In genomic region chr2:88197732-88198131, GRCh38 we compare ENCODE assay signal across 17 cellular contexts. TPM values are rescaled to one million over a fixed set of nuclear protein-coding genes. Genes with fewer than 3 reads are reported as not detected.
DNase-seq lines count a peak whose midpoint lies in the region; ATAC-seq, FAIRE-seq and TF ChIP-seq lines count a peak whose summit lies in the region.
"Had no signal": no experiment of that assay in that cellular context is flagged by ENCODE, and none has a peak within 500 bp of the region (broad histone marks: within the 10 kb centered on the region; RNA-seq: fewer than 3 reads in every experiment).

No MANE protein-coding gene starts in this region.

- H3K27me3 ChIP-seq in HepG2 (ENCODE audit: control insufficient read depth in 1 of 2, insufficient read depth in 2 of 2, low read length in 2 of 2) (no peaks in the 10 kb centered on the region), right lobe of liver (no peaks in the 10 kb centered on the region)

- TF ChIP-seq CTCF in HepG2 (CRISPR knock-in tag; IDR thresholded peaks at IDR 0.05) (no peak), right lobe of liver (IDR thresholded peaks at IDR 0.05) (no peak), neural crest cell (conservative IDR thresholded peaks at IDR 0.05) (no peak)

- H3K4me1 Mint-ChIP-seq in neural crest cell, result peaks cover 27% of the 10 kb centered on the region

- H3K27ac ChIP-seq in HepG2 (ENCODE audit: extremely low read length, insufficient read depth, low read length) (no peak overlapping the region), right lobe of liver (no peak overlapping the region)

- CTCF ChIA-PET in HepG2 (lab: Yijun Ruan, JAX; ENCODE audit: low intra/inter-chr PET ratio, low total read pairs), result no interaction called here

- in situ Hi-C loops in HepG2 (cut with HindIII; ENCODE audit: extremely low pct_ligation_motif_present, low pct_unique_long_range_greater_than_20kb), result no loop called here

- peak overlapping the region; percentile 19 for H3K27ac Mint-ChIP-seq in neural crest cell (ENCODE audit: unreplicated experiment)
- H3K27ac Mint-ChIP-seq: B cell; CD4-positive, alpha-beta T cell; IgD-negative memory B cell had no signal

- TF ChIP-seq POLR2A in HepG2 (IDR thresholded peaks at IDR 0.05; ENCODE audit: insufficient read depth in 1 of 2, low read depth in 2 of 2, low read length in 2 of 2) (no peak), right lobe of liver (IDR thresholded peaks at IDR 0.05) (no peak)

- H3K4me2 ChIP-seq in HepG2 (ENCODE audit: low read depth, low read length), result no peak overlapping the region

- H3K4me1 ChIP-seq in HepG2 (ENCODE audit: insufficient read depth, low read length), result peaks cover 59% of the 10 kb centered on the region
- peaks cover 0 to 3% (median 0%) of the 10 kb centered on the region in 4 donors for H3K4me1 ChIP-seq in right lobe of liver

- H3K79me2 ChIP-seq in HepG2 (ENCODE audit: insufficient read depth, low read length), result no peaks in the 10 kb centered on the region

- no peaks in the 10 kb centered on the region for H3K9me3 Mint-ChIP-seq in neural crest cell
- H3K9me3 Mint-ChIP-seq: CD4-positive, alpha-beta T cell had no signal

- no peaks in the 10 kb centered on the region for H4K20me1 ChIP-seq in HepG2 (ENCODE audit: insufficient read depth, low read length)

- no peak for FAIRE-seq in HepG2 (lab: Jason Lieb, UNC)
- FAIRE-seq: A204.1, GM19239, H1 had no signal

- TF ChIP-seq RAD21 in HepG2 (CRISPR knock-in tag; IDR thresholded peaks at IDR 0.05), result no peak

- H3K36me3 ChIP-seq in HepG2 (replicated peaks in 1 of 2; ENCODE audit: control insufficient read depth in 1 of 2, insufficient read depth in 2 of 2, low read length in 2 of 2) (no peaks in the 10 kb centered on the region), right lobe of liver (no peaks in the 10 kb centered on the region)

- BruUV-seq in HepG2 (replicated peaks; lab: Mats Ljungman, UMichigan), result no TSS peak

- no peaks in the 10 kb centered on the region for H3K36me3 Mint-ChIP-seq in neural crest cell (ENCODE audit: low read depth)
- H3K36me3 Mint-ChIP-seq: IgD-negative memory B cell had no signal

- H3K9me3 ChIP-seq in HepG2 (ENCODE audit: low read length) (no peaks in the 10 kb centered on the region), right lobe of liver (no peaks in the 10 kb centered on the region)

- POLR2A ChIA-PET in HepG2 (lab: Yijun Ruan, JAX), result interaction anchor here (2.7 kb wide), 1 partner anchor 13 kb away, joined by 17 read pairs; no protein-coding TSS in a partner anchor

- no peak overlapping the region for H3K4me3 ChIP-seq in HepG2 (replicated peaks in 1 of 3; ENCODE audit: insufficient read depth in 1 of 3, low read depth in 2 of 3, low read length in 3 of 3)
- H3K4me3 ChIP-seq in right lobe of liver, result no peak overlapping the region

- 55% methylated on average over 1 of the region's 1 CpG for WGBS in HepG2 (ENCODE audit: low lambda C conversion rate)
- WGBS in right lobe of liver (ENCODE audit: insufficient coverage, low coverage, low lambda C conversion rate, missing lambda C conversion rate), result no CpG with 5 or more reads among the region's 1 CpG

- ATAC-seq in HepG2, result peak; percentile 53
- no peak for ATAC-seq in right lobe of liver
- ATAC-seq in Right ventricle myocardium superior (ENCODE audit: poor library complexity), result no peak
- ATAC-seq in HG03439 (IDR thresholded peaks at IDR 0.05; ENCODE audit: unreplicated experiment), result no peak

- TF ChIP-seq EP300 in HepG2 (IDR thresholded peaks at IDR 0.05; ENCODE audit: low read depth in 2 of 2, low read length in 2 of 2), result no peak
- TF ChIP-seq EP300 in HepG2 (CRISPR knock-in tag; IDR thresholded peaks at IDR 0.05; ENCODE audit: borderline replicate concordance), result no peak

- DNase-seq in HepG2 (ENCODE audit: low spot score) (no peak), right lobe of liver (no peak), NCI-H146 treated with DMSO at 0.1 percent for 48 hours (lab: John Stamatoyannopoulos, UW; ENCODE audit: unreplicated experiment) (peak; percentile 56), neural crest cell (ENCODE audit: low read depth, low spot score) (no peak), Right ventricle myocardium superior (no peak), EL (no peak)
- DNase-seq: C1 segment of cervical spinal cord; CD4-positive, alpha-beta T cell; DND-41; GF-D8; HCEC 1CT had no signal

- intact Hi-C loops in HepG2 (cut with micrococcal nuclease; ENCODE audit: unreplicated experiment), result no loop called here
- intact Hi-C loops in right lobe of liver (cut with DNase I), result loop anchor here in 1 of 2 donors (10.0 kb wide), 1 partner anchor 117 kb away; no protein-coding TSS in a partner anchor
- intact Hi-C loops in Right ventricle myocardium superior (cut with DNase I), result no loop called here

- H3K27me3 Mint-ChIP-seq in neural crest cell (ENCODE audit: low read depth), result peaks cover 27% of the 10 kb centered on the region

- H3K4me3 Mint-ChIP-seq in neural crest cell, result no peak overlapping the region
- H3K4me3 Mint-ChIP-seq: B cell; CD4-positive, alpha-beta T cell had no signal

- H3K9ac ChIP-seq in HepG2 (ENCODE audit: insufficient read depth, low read depth, low read length), result no peak overlapping the region

- no peak overlapping the region for H2AFZ ChIP-seq in HepG2 (ENCODE audit: low read length)

TF ChIP-seq in HepG2, 621 proteins besides CTCF, POLR2A, EP300 and RAD21 (continues in another document):
- no peak for TF ChIP-seq ZNF343 (CRISPR knock-in tag; IDR thresholded peaks at IDR 0.05)
- TF ChIP-seq MIER2 (CRISPR knock-in tag; IDR thresholded peaks at IDR 0.05), result 0 out of 2 replicates have a peak, but pooled peaks have one; percentile 36
- no peak for TF ChIP-seq ZNF263 (CRISPR knock-in tag; IDR thresholded peaks at IDR 0.05)
- TF ChIP-seq FOXC1 (CRISPR knock-in tag; IDR thresholded peaks at IDR 0.05; ENCODE audit: borderline replicate concordance), result no peak
- no peak for TF ChIP-seq GATA4 (IDR thresholded peaks at IDR 0.05; ENCODE audit: borderline replicate concordance, low read depth)
- no peak for TF ChIP-seq RBM22 (optimal IDR thresholded peaks at IDR 0.05; ENCODE audit: low read length)
- no peak for TF ChIP-seq ZNF547 (CRISPR knock-in tag; IDR thresholded peaks at IDR 0.05)
- no peak for TF ChIP-seq RFX5 (IDR thresholded peaks at IDR 0.05; ENCODE audit: low read depth, low read length)
- no peak for TF ChIP-seq TRIM22 (IDR thresholded peaks at IDR 0.05)
- 0 out of 2 replicates have a peak, but pooled peaks have one; percentile 25 for TF ChIP-seq BORCS8-MEF2B (CRISPR knock-in tag; IDR thresholded peaks at IDR 0.05)
- no peak for TF ChIP-seq GATAD1 (CRISPR knock-in tag; IDR thresholded peaks at IDR 0.05)
- TF ChIP-seq PHB2 (IDR thresholded peaks at IDR 0.05; ENCODE audit: partially characterized antibody), result no peak
- no peak for TF ChIP-seq MTA3 (CRISPR knock-in tag; IDR thresholded peaks at IDR 0.05)
- TF ChIP-seq TEAD2 (CRISPR knock-in tag; IDR thresholded peaks at IDR 0.05), result no peak
- no peak for TF ChIP-seq ZNF790 (CRISPR knock-in tag; IDR thresholded peaks at IDR 0.05; ENCODE audit: borderline replicate concordance)
- no peak for TF ChIP-seq NKX3-1 (CRISPR knock-in tag; IDR thresholded peaks at IDR 0.05)
- TF ChIP-seq TAF1 (CRISPR knock-in tag; IDR thresholded peaks at IDR 0.05), result no peak

RNA-seq across cellular contexts. Expression of gene THNSL2, which starts 27.6 kb away (rescaled TPM):
- total RNA-seq in HepG2 (2016; rRNA removed; fragmentation: Illumina TruSeq; extraction: Trizol), result not detected in 2 replicates
- not detected in 2 replicates for total RNA-seq in HepG2 (2016; cell fraction: cytosol; rRNA removed; fragmentation: Illumina TruSeq; extraction: Trizol; ENCODE audit: low read depth)
- total RNA-seq in HepG2 (2016; cell fraction: insoluble cytoplasmic fraction; rRNA removed; fragmentation: Illumina TruSeq; extraction: Trizol), result not detected in 2 replicates
- total RNA-seq in HepG2 (2016; cell fraction: membrane; rRNA removed; fragmentation: Illumina TruSeq; extraction: Trizol), result not detected in 2 replicates
- not detected in 2 replicates for total RNA-seq in HepG2 (2016; cell fraction: nucleus; rRNA removed; fragmentation: Illumina TruSeq; extraction: Trizol)
- not detected in 2 replicates for polyA plus RNA-seq in HepG2 (2011; rRNA removed)
- not detected in 2 replicates for polyA plus RNA-seq in HepG2 (2011; cell fraction: cytosol; rRNA removed)
- not detected in 2 replicates for polyA plus RNA-seq in HepG2 (2011; cell fraction: nucleus; rRNA removed)
- polyA plus RNA-seq in HepG2 (2012), result not detected in 2 replicates
- not detected in 2 replicates for polyA plus RNA-seq in HepG2 (2016; cell fraction: cytosol; fragmentation: Illumina TruSeq; extraction: Trizol; ENCODE audit: low read depth)
- polyA plus RNA-seq in HepG2 (2016; cell fraction: insoluble cytoplasmic fraction; fragmentation: Illumina TruSeq; extraction: Trizol; ENCODE audit: low read depth), result not detected in 2 replicates
- polyA plus RNA-seq in HepG2 (2016; cell fraction: membrane; fragmentation: Illumina TruSeq; extraction: Trizol; ENCODE audit: low read depth), result not detected in 2 replicates
- not detected in 2 replicates for polyA plus RNA-seq in HepG2 (2016; cell fraction: nucleus; fragmentation: Illumina TruSeq; extraction: Trizol; ENCODE audit: insufficient read depth, low read depth)
- polyA minus RNA-seq in HepG2 (2011; rRNA and poly(A)+ RNA removed; ENCODE audit: low replicate concordance), result not detected in 2 replicates
- not detected in 2 replicates for polyA minus RNA-seq in HepG2 (2011; cell fraction: cytosol; rRNA and poly(A)+ RNA removed)
- not detected in 2 replicates for polyA minus RNA-seq in HepG2 (2011; cell fraction: nucleus; rRNA and poly(A)+ RNA removed)
- total RNA-seq in right lobe of liver, result 10 to 100 TPM; 21.2 to 69.9 (median 29.7) TPM
- 2.8 and 4.5 TPM in 2 replicates for total RNA-seq in neural crest cell
- 27.4 TPM for total RNA-seq in Right ventricle myocardium superior
